Comparison of ENCODE assay signal across 7 cellular contexts in the genomic region with DNA sequence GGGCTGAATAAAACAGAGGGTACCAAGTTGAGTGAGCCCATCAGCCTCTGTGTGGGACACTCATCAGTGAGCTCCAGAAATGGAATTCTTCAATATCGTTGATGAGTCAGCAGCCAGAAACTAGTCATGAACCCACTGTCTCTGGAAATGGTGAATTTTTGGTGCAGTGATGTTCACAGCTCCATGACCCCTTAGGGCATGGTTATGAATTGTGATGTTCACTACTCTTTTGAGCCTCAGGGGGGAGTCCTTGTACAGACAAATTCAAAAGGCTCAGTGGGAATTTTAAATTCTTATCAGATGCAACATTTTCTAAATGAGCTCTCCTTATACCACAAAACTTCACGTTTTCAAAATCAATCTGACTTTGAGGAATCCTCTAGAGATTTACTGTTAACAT.
DNase-seq lines count a peak whose midpoint lies in the region; TF ChIP-seq lines count a peak whose summit lies in the region.

No MANE protein-coding gene starts in this region.

- no peak overlapping the region for H3K4me2 ChIP-seq in SU-DHL-6 (ENCODE audit: low read depth, low read length, poor library complexity, severe bottlenecking)

- H3K9me3 ChIP-seq in SU-DHL-6 (ENCODE audit: insufficient read depth, low read length) (no peaks in the 10 kb centered on the region), right atrium auricular region (no peaks in the 10 kb centered on the region)

- H3K9ac ChIP-seq in SU-DHL-6 (ENCODE audit: low read length), result no peak overlapping the region

- H3K36me3 ChIP-seq in SU-DHL-6 (ENCODE audit: low read length) (no peaks in the 10 kb centered on the region), right atrium auricular region (no peaks in the 10 kb centered on the region)

- no peaks in the 10 kb centered on the region for H3K79me2 ChIP-seq in SU-DHL-6 (ENCODE audit: insufficient read depth, low read length)

- H3K27ac ChIP-seq in SU-DHL-6 (ENCODE audit: low read depth, low read length), result no peak overlapping the region
- no peak overlapping the region for H3K27ac ChIP-seq in right atrium auricular region

- H3K9me2 ChIP-seq in SU-DHL-6 (replicated peaks; ENCODE audit: insufficient read depth, low read length), result no peaks in the 10 kb centered on the region

- H4K20me1 ChIP-seq in SU-DHL-6 (ENCODE audit: low read depth, low read length), result no peaks in the 10 kb centered on the region

- TF ChIP-seq CTCF in GM12875 (IDR thresholded peaks at IDR 0.05; ENCODE audit: borderline replicate concordance, insufficient read depth, low read depth, low read length) (peak; percentile 42; the same call in 1 of the 2 replicates), SU-DHL-6 (IDR thresholded peaks at IDR 0.05; ENCODE audit: insufficient read depth, low read length, poor library complexity, severe bottlenecking) (peak; percentile 32), right atrium auricular region (IDR thresholded peaks at IDR 0.05) (peak in 1 of 2 donors; percentile 57)

- H3K4me1 ChIP-seq in right atrium auricular region, result no peaks in the 10 kb centered on the region

- no peaks in the 10 kb centered on the region for H3F3A ChIP-seq in SU-DHL-6 (ENCODE audit: insufficient read depth)

- H3K27me3 ChIP-seq in SU-DHL-6 (ENCODE audit: low read length), result no peaks in the 10 kb centered on the region
- no peaks in the 10 kb centered on the region for H3K27me3 ChIP-seq in right atrium auricular region

- H3K4me3 ChIP-seq in GM12875 (ENCODE audit: low read depth, low read length) (no peak overlapping the region), SU-DHL-6 (ENCODE audit: insufficient read depth, low read length, poor library complexity, severe bottlenecking) (no peak overlapping the region), right atrium auricular region (no peak overlapping the region)
- no peak overlapping the region for H3K4me3 ChIP-seq in Jurkat, Clone E6-1 (ENCODE audit: low read length)

- no peak overlapping the region for H2AFZ ChIP-seq in SU-DHL-6 (ENCODE audit: low read depth, low read length, severe bottlenecking)

- DNase-seq in Jurkat, Clone E6-1 (ENCODE audit: low read depth, low spot score), result peak; percentile 8
- peak; percentile 61 for DNase-seq in iris pigment epithelial cell (ENCODE audit: low read depth)
- no peak for DNase-seq in GDM1 (lab: John Stamatoyannopoulos, UW)
- no peak for DNase-seq in right atrium auricular region (ENCODE audit: low spot score)
- no peak for DNase-seq in NCI-H510A treated with DMSO at 0.1 percent for 48 hours (lab: John Stamatoyannopoulos, UW)

Comparison
In these comparisons a context has a peak if more than half of its experiments do, and no peak if none do; other contexts are left out.
1. DNase-seq: peak in Jurkat, Clone E6-1 (single experiment) and iris pigment epithelial cell (single experiment); none in GDM1 (single experiment), right atrium auricular region (single experiment) and NCI-H510A treated with DMSO at 0.1 percent for 48 hours (single experiment).